In genomic region chr13:113832631-113833030, GRCh38 we compare ENCODE assay signal across 20 cellular contexts.
"Had no signal": no experiment of that assay in that cellular context is flagged by ENCODE, and none has a peak within 500 bp of the region (broad histone marks: within the 10 kb centered on the region; RNA-seq: fewer than 3 reads in every experiment).

No MANE protein-coding gene starts in this region.

- H3K27me3 ChIP-seq: SJCRH30 had no signal

- H3K9me3 ChIP-seq: SJCRH30, SK-N-SH had no signal

- H3K4me3 ChIP-seq: SJCRH30 had no signal

- ATAC-seq: activated T-cell treated with anti-CD3 and anti-CD28 coated beads, Interleukin-2, amount 50 U/mL, for 4 hours had no signal

- DNase-seq: activated CD4-positive, alpha-beta memory T cell treated with anti-CD3 and anti-CD28 coated beads for 36 hours; activated CD4-positive, alpha-beta T cell treated with anti-CD3 and anti-CD28 coated beads, Interleukin-2, amount 10 ng/mL, durations not matched to agents 7 days and 5 days; activated CD4-positive, CD25-positive, alpha-beta regulatory T cell; activated CD8-positive, alpha-beta memory T cell treated with anti-CD3 and anti-CD28 coated beads for 24 hours; activated gamma-delta T cell; activated naive CD4-positive, alpha-beta T cell treated with anti-CD3 and anti-CD28 coated beads for 36 hours; activated T-cell treated with anti-CD3 and anti-CD28 coated beads, Interleukin-2, amount 50 U/mL, for 4 hours; amygdala; MM.1S; NCI-H1105 treated with DMSO at 0.1 percent for 48 hours; NCI-H1436 treated with DMSO at 0.1 percent for 48 hours; NCI-H187 treated with DMSO at 0.1 percent for 48 hours; NCI-H2081 treated with DMSO at 0.1 percent for 48 hours; NCI-H446; NCI-H524; SJCRH30; SK-N-SH; T-helper 1 cell had no signal

- H3K27ac ChIP-seq: KMS-11, SJCRH30, VCaP had no signal

- H3K36me3 ChIP-seq: SJCRH30 had no signal
